Comparison of ENCODE assay signal across 1 cellular context in genomic region chr3:40458473-40458872, GRCh38.
TF ChIP-seq lines count a peak whose summit lies in the region.

No MANE protein-coding gene starts in this region.

TF ChIP-seq in GM12878, 131 proteins besides CTCF, POLR2A, EP300 and RAD21:
- TF ChIP-seq TCF7 (IDR thresholded peaks at IDR 0.05; ENCODE audit: borderline replicate concordance) (no peak), SKIL (IDR thresholded peaks at IDR 0.05; ENCODE audit: low read depth, poor library complexity, severe bottlenecking) (no peak), RBBP5 (conservative IDR thresholded peaks at IDR 0.05) (no peak), GABPA (IDR thresholded peaks at IDR 0.05; ENCODE audit: low read depth) (no peak), DPF2 (IDR thresholded peaks at IDR 0.05) (no peak)
- TF ChIP-seq, protein P1, sequence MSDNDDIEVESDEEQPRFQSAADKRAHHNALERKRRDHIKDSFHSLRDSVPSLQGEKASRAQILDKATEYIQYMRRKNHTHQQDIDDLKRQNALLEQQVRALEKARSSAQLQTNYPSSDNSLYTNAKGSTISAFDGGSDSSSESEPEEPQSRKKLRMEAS (IDR thresholded peaks at IDR 0.05; ENCODE audit: low read depth, low read length) = no peak
- TF ChIP-seq, protein P2, sequence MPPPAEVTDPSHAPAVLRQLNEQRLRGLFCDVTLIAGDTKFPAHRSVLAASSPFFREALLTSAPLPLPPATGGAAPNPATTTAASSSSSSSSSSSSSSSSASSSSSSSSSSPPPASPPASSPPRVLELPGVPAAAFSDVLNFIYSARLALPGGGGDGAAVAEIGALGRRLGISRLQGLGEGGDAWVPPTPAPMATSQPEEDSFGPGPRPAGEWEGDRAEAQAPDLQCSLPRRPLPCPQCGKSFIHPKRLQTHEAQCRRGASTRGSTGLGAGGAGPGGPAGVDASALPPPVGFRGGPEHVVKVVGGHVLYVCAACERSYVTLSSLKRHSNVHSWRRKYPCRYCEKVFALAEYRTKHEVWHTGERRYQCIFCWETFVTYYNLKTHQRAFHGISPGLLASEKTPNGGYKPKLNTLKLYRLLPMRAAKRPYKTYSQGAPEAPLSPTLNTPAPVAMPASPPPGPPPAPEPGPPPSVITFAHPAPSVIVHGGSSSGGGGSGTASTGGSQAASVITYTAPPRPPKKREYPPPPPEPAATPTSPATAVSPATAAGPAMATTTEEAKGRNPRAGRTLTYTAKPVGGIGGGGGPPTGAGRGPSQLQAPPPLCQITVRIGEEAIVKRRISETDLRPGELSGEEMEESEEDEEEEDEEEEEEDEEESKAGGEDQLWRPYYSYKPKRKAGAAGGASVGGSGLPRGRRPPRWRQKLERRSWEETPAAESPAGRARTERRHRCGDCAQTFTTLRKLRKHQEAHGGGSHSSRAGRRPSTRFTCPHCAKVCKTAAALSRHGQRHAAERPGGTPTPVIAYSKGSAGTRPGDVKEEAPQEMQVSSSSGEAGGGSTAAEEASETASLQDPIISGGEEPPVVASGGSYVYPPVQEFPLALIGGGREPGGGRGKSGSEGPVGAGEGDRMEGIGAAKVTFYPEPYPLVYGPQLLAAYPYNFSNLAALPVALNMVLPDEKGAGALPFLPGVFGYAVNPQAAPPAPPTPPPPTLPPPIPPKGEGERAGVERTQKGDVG (CRISPR knock-in tag; IDR thresholded peaks at IDR 0.05) = no peak
